Comparison of ENCODE assay signal across 16 cellular contexts in genomic region chr22:20656902-20657836, GRCh38.
A peak's percentile ranks its signal among the peaks of the same experiment; 100 is the strongest.
DNase-seq lines count a peak whose midpoint lies in the region; ATAC-seq, FAIRE-seq and TF ChIP-seq lines count a peak whose summit lies in the region.
"Had no signal": no experiment of that assay in that cellular context is flagged by ENCODE, and none has a peak within 500 bp of the region (broad histone marks: within the 10 kb centered on the region; RNA-seq: fewer than 3 reads in every experiment).

No MANE protein-coding gene starts in this region.

- no peak for FAIRE-seq in HTR-8/SVneo (lab: Jason Lieb, UNC)
- FAIRE-seq: RCC 7860 had no signal

- no TSS peak for BruUV-seq in Panc1 (replicated peaks; lab: Mats Ljungman, UMichigan)

- POLR2A ChIA-PET in Panc1 (lab: Charles Lee) = no interaction called here

- H3K4me1 ChIP-seq in Panc1 (ENCODE audit: control insufficient read depth, insufficient read depth, low read length) = no peaks in the 10 kb centered on the region
- H3K4me1 ChIP-seq: left ventricle myocardium inferior had no signal

- TF ChIP-seq CTCF in Panc1 (IDR thresholded peaks at IDR 0.05) (no peak), foreskin fibroblast (IDR thresholded peaks at IDR 0.05; ENCODE audit: low read depth, low read length) (no peak)

- H3K36me3 ChIP-seq in Panc1 (ENCODE audit: control insufficient read depth, insufficient read depth, low read length) = no peaks in the 10 kb centered on the region
- H3K36me3 ChIP-seq: left ventricle myocardium inferior had no signal

- ATAC-seq in Panc1 (peak; percentile 38; the same call in 1 of the 2 replicates), GM19395 (IDR thresholded peaks at IDR 0.05; ENCODE audit: unreplicated experiment) (no peak)
- ATAC-seq: psoas muscle had no signal

- CTCF ChIA-PET in Panc1 (lab: Charles Lee) = no interaction called here

- in situ Hi-C loops in ACHN (cut with HindIII; ENCODE audit: low pct_ligation_motif_present, low pct_unique_long_range_greater_than_20kb, low sequenced_read_pairs) = no loop called here
- in situ Hi-C loops in Panc1 (cut with HindIII; ENCODE audit: low pct_unique_long_range_greater_than_20kb, low sequenced_read_pairs) = no loop called here

- no peaks in the 10 kb centered on the region for H3K9me3 ChIP-seq in Panc1 (ENCODE audit: control insufficient read depth, insufficient read depth, low read depth, low read length)
- H3K9me3 ChIP-seq: left ventricle myocardium inferior, psoas muscle had no signal

- intact Hi-C loops in Panc1 (cut with micrococcal nuclease; ENCODE audit: unreplicated experiment) = no loop called here

- peaks cover 8% of the 10 kb centered on the region for H3K27me3 ChIP-seq in Panc1 (ENCODE audit: control insufficient read depth, insufficient read depth, low read length)

- H3K27ac ChIP-seq in Panc1 (ENCODE audit: low read length) = no peak overlapping the region
- H3K27ac ChIP-seq: dorsolateral prefrontal cortex, GM23248, left ventricle myocardium inferior, psoas muscle had no signal

- H3K4me3 ChIP-seq in Panc1 (ENCODE audit: low read depth in 2 of 2, low read length in 2 of 2) (no peak overlapping the region), foreskin fibroblast (ENCODE audit: low read depth in 1 of 2, low read length in 2 of 2) (no peak overlapping the region)
- H3K4me3 ChIP-seq: GM23248, left ventricle myocardium inferior, psoas muscle had no signal

- DNase-seq in ACHN (peak; percentile 14), HT-29 (ENCODE audit: low spot score) (peak; percentile 12), Panc1 (ENCODE audit: low read depth, low spot score) (no peak), iPS DF 19.7 (ENCODE audit: low read depth, low spot score) (peak; percentile 28), foreskin fibroblast (no peak), KG1 (lab: John Stamatoyannopoulos, UW) (no peak), HTR-8/SVneo (ENCODE audit: insufficient read length, low spot score) (no peak)
- DNase-seq: activated CD8-positive, alpha-beta memory T cell treated with anti-CD3 and anti-CD28 coated beads, Interleukin-2, amount 50 U/mL, for 4 hours; dorsolateral prefrontal cortex; GM23248; left ventricle myocardium inferior; NCI-H1436; psoas muscle; substantia nigra had no signal

Comparison
In these comparisons a context has a peak if more than half of its experiments do, and no peak if none do; other contexts are left out.
1. DNase-seq: peak in ACHN (single experiment), HT-29 (single experiment) and iPS DF 19.7 (single experiment); none in Panc1 (single experiment), foreskin fibroblast (0 of 2), KG1 (single experiment) and HTR-8/SVneo (single experiment).